Comparison of ENCODE assay signal across 12 cellular contexts in the genomic region with DNA sequence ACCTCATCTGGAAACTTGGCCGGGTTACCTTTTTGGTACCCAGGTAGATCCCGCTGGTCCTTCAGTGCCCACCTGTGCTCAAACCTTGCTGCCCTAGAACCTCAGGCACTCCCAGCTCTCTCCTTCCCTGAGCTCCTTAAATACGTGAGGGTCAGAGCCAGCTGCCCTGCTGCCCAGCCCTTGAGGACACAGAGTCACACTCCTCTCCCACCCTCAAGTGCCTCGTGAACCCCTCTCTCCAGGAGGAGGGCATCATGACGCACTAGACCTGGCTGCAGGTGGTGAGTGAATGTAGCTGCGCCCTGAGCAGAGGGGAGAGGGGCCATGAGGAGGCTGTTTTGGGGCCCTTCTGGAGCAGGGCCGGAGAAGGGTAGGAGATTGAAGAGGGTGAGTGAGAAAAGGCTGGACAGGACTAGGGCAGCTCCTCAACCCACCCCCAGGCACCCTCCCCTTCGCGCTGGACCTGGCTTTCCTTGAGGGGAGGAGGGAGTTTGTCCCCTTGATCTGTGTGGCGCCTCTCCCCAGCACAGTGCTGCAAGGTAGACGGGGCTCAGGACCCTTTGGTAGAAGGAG. TPM values are rescaled to one million over a fixed set of nuclear protein-coding genes. Genes with fewer than 3 reads are reported as not detected.
DNase-seq lines count a peak whose midpoint lies in the region; ATAC-seq, FAIRE-seq and TF ChIP-seq lines count a peak whose summit lies in the region.
"Had no signal": no experiment of that assay in that cellular context is flagged by ENCODE, and none has a peak within 500 bp of the region (broad histone marks: within the 10 kb centered on the region; RNA-seq: fewer than 3 reads in every experiment).

No MANE protein-coding gene starts in this region.

- H3K4me3 Mint-ChIP-seq in CD4-positive, alpha-beta T cell: peak overlapping the region; percentile 54
- H3K4me3 Mint-ChIP-seq in nephron progenitor cell: peak overlapping the region; percentile 84

- no peaks in the 10 kb centered on the region for H3K36me3 Mint-ChIP-seq in CD4-positive, alpha-beta T cell (ENCODE audit: low read depth)
- no peaks in the 10 kb centered on the region for H3K36me3 Mint-ChIP-seq in nephron progenitor cell (ENCODE audit: low read depth)

- ATAC-seq in CD4-positive, alpha-beta T cell (ENCODE audit: poor library complexity): no peak
- ATAC-seq in HG03135 (IDR thresholded peaks at IDR 0.05; ENCODE audit: unreplicated experiment): no peak

- H3K36me3 ChIP-seq in MM.1S (replicated peaks; ENCODE audit: insufficient read depth, low read length) (no peaks in the 10 kb centered on the region), endothelial cell of umbilical vein (ENCODE audit: control insufficient read depth in 2 of 2, extremely low read depth in 1 of 2, insufficient read depth in 2 of 2, low read length in 2 of 2) (no peaks in the 10 kb centered on the region)

- no peak for TF ChIP-seq CTCF in CD4-positive, alpha-beta T cell (IDR thresholded peaks at IDR 0.05)
- no peak for TF ChIP-seq CTCF in MM.1S (IDR thresholded peaks at IDR 0.05; ENCODE audit: low read length)
- no peak for TF ChIP-seq CTCF in endothelial cell of umbilical vein (IDR thresholded peaks at IDR 0.05; ENCODE audit: extremely low read depth in 1 of 2, insufficient read depth in 1 of 2, low read depth in 1 of 2, low read length in 2 of 2)
- TF ChIP-seq CTCF in nephron progenitor cell (IDR thresholded peaks at IDR 0.05): no peak
- no peak for TF ChIP-seq CTCF in foreskin fibroblast (IDR thresholded peaks at IDR 0.05; ENCODE audit: low read depth, low read length)

- no peak for DNase-seq in CD4-positive, alpha-beta T cell
- DNase-seq in MM.1S: no peak
- no peak for DNase-seq in endothelial cell of umbilical vein (ENCODE audit: low read depth, low spot score)
- no peak for DNase-seq in nephron progenitor cell
- DNase-seq in SK-N-DZ (ENCODE audit: low spot score): no peak
- DNase-seq in islet precursor cell: no peak
- DNase-seq in foreskin fibroblast: no peak
- DNase-seq: activated naive CD4-positive, alpha-beta T cell treated with Interleukin-2 at 50 U/mL for 16 hours; DMS79; NCI-H1436 treated with DMSO at 0.1 percent for 48 hours; stimulated activated CD4-positive, alpha-beta T cell treated with anti-CD3 and anti-CD28 coated beads, Interleukin-1b, Interleukin-23, amount 100 ng/mL, for 48 hours had no signal

- H2AFZ ChIP-seq in MM.1S (ENCODE audit: low read length) (no peak overlapping the region), endothelial cell of umbilical vein (ENCODE audit: low read depth, low read length) (peak overlapping the region; percentile 83)

- no peak overlapping the region for H3K27ac Mint-ChIP-seq in CD4-positive, alpha-beta T cell
- no peak overlapping the region for H3K27ac Mint-ChIP-seq in nephron progenitor cell

- no peaks in the 10 kb centered on the region for H3K79me2 ChIP-seq in MM.1S (ENCODE audit: low read length)
- no peaks in the 10 kb centered on the region for H3K79me2 ChIP-seq in endothelial cell of umbilical vein (ENCODE audit: control insufficient read depth, insufficient read depth, low read length)

- no peaks in the 10 kb centered on the region for H4K20me1 ChIP-seq in MM.1S (ENCODE audit: insufficient read depth, low read length)
- no peaks in the 10 kb centered on the region for H4K20me1 ChIP-seq in endothelial cell of umbilical vein (replicated peaks; ENCODE audit: control insufficient read depth, extremely low read depth, insufficient read depth, low read length)

- H3K4me1 ChIP-seq in MM.1S (ENCODE audit: low read length): no peaks in the 10 kb centered on the region
- H3K4me1 ChIP-seq in endothelial cell of umbilical vein (ENCODE audit: control insufficient read depth, extremely low read depth, insufficient read depth, low read length): peaks cover 7% of the 10 kb centered on the region

- CTCF ChIA-PET in CD4-positive, alpha-beta T cell (lab: Charles Lee): no interaction called here
- CTCF ChIA-PET in endothelial cell of umbilical vein (lab: Charles Lee): interaction anchor here (1.0 to 1.2 kb wide), 2 partner anchors 13 to 15 kb away, joined by 3 read pairs; no protein-coding TSS in a partner anchor

- no peak overlapping the region for H3K9ac ChIP-seq in MM.1S (ENCODE audit: low read length)
- H3K9ac ChIP-seq in endothelial cell of umbilical vein (replicated peaks; ENCODE audit: extremely low read depth, insufficient read depth, low read length): no peak overlapping the region

- H3K27ac ChIP-seq in CD4-positive, alpha-beta T cell (ENCODE audit: low read depth, low read length): no peak overlapping the region
- H3K27ac ChIP-seq in MM.1S (ENCODE audit: low read length) (no peak overlapping the region), endothelial cell of umbilical vein (ENCODE audit: insufficient read depth, low read depth, low read length) (no peak overlapping the region)

- peaks cover 14% of the 10 kb centered on the region for H3K4me1 Mint-ChIP-seq in CD4-positive, alpha-beta T cell (ENCODE audit: low read depth)
- peaks cover 12% of the 10 kb centered on the region for H3K4me1 Mint-ChIP-seq in nephron progenitor cell

- peaks cover 45% of the 10 kb centered on the region for H3K27me3 ChIP-seq in CD4-positive, alpha-beta T cell (ENCODE audit: control insufficient read depth, insufficient read depth, low read length)
- H3K27me3 ChIP-seq in MM.1S (replicated peaks; ENCODE audit: insufficient read depth, low read length) (no peaks in the 10 kb centered on the region), endothelial cell of umbilical vein (ENCODE audit: control insufficient read depth in 2 of 2, insufficient read depth in 2 of 2, low read length in 2 of 2) (peaks cover 5 to 8% of the 10 kb centered on the region in 2 experiments)

- no peaks in the 10 kb centered on the region for H3K9me1 ChIP-seq in endothelial cell of umbilical vein (replicated peaks; ENCODE audit: control insufficient read depth, extremely low read depth, insufficient read depth, low read length)

- peak overlapping the region; percentile 77; the same call in 1 of the 2 replicates for H3K4me2 ChIP-seq in MM.1S (ENCODE audit: low read depth, low read length)
- no peak overlapping the region for H3K4me2 ChIP-seq in endothelial cell of umbilical vein (ENCODE audit: insufficient read depth, low read length)

- intact Hi-C loops in CD4-positive, alpha-beta T cell (cut with DNase I, micrococcal nuclease): no loop called here
- intact Hi-C loops in endothelial cell of umbilical vein (cut with micrococcal nuclease): loop anchor here (10.0 kb wide), 1 partner anchor 373 kb away; no protein-coding TSS in a partner anchor

- peaks cover 66% of the 10 kb centered on the region for H3K27me3 Mint-ChIP-seq in CD4-positive, alpha-beta T cell
- H3K27me3 Mint-ChIP-seq in nephron progenitor cell (ENCODE audit: low read depth, poor library complexity): peaks cover 57% of the 10 kb centered on the region

- TF ChIP-seq POLR2A in endothelial cell of umbilical vein (IDR thresholded peaks at IDR 0.05; ENCODE audit: low read depth, low read length): no peak

- H3K9me3 Mint-ChIP-seq in CD4-positive, alpha-beta T cell: no peaks in the 10 kb centered on the region
- H3K9me3 Mint-ChIP-seq in nephron progenitor cell: no peaks in the 10 kb centered on the region

- FAIRE-seq in endothelial cell of umbilical vein (lab: Jason Lieb, UNC): peak; percentile 35

- no peaks in the 10 kb centered on the region for H3F3A ChIP-seq in MM.1S (ENCODE audit: insufficient read depth, low read length)

- H3K4me3 ChIP-seq in MM.1S (ENCODE audit: low read length) (no peak overlapping the region), endothelial cell of umbilical vein (replicated peaks in 1 of 3; ENCODE audit: insufficient read depth in 1 of 3, low read depth in 1 of 3, low read length in 3 of 3) (no peak overlapping the region), foreskin fibroblast (ENCODE audit: low read depth in 1 of 2, low read length in 2 of 2) (peak overlapping the region in 1 of 2 donors; percentile 38)

- dilution Hi-C loops in endothelial cell of umbilical vein (cut with MboI; ENCODE audit: extremely low pct_ligation_motif_present, low sequenced_read_pairs): no loop called here

- BruUV-seq in endothelial cell of umbilical vein (replicated peaks; lab: Mats Ljungman, UMichigan): no TSS peak

- POLR2A ChIA-PET in CD4-positive, alpha-beta T cell (lab: Charles Lee): no interaction called here
- POLR2A ChIA-PET in endothelial cell of umbilical vein (lab: Charles Lee): no interaction called here

- H3K9me3 ChIP-seq in CD4-positive, alpha-beta T cell (ENCODE audit: control insufficient read depth, low read length): no peaks in the 10 kb centered on the region
- H3K9me3 ChIP-seq in MM.1S (replicated peaks; ENCODE audit: insufficient read depth, low read length) (no peaks in the 10 kb centered on the region), endothelial cell of umbilical vein (replicated peaks; ENCODE audit: control insufficient read depth, insufficient read depth, low read length) (no peaks in the 10 kb centered on the region)

- H3K9me2 ChIP-seq in MM.1S (replicated peaks; ENCODE audit: insufficient read depth, low read length): no peaks in the 10 kb centered on the region

TF ChIP-seq in endothelial cell of umbilical vein, 7 proteins besides CTCF, POLR2A, EP300 and RAD21 (continues in another document):
- TF ChIP-seq POLR2AphosphoS5 (IDR thresholded peaks at IDR 0.05; ENCODE audit: insufficient read depth, low read depth, low read length): no peak
- TF ChIP-seq, protein P1, sequence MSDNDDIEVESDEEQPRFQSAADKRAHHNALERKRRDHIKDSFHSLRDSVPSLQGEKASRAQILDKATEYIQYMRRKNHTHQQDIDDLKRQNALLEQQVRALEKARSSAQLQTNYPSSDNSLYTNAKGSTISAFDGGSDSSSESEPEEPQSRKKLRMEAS (IDR thresholded peaks at IDR 0.05; ENCODE audit: insufficient read depth, insufficient read length): no peak
- no peak for TF ChIP-seq MYC (IDR thresholded peaks at IDR 0.05; ENCODE audit: low read depth, low read length)
- TF ChIP-seq GATA2 (IDR thresholded peaks at IDR 0.05; ENCODE audit: insufficient read depth, insufficient read length, low read depth, low read length): no peak
- no peak for TF ChIP-seq EZH2 (IDR thresholded peaks at IDR 0.05; ENCODE audit: borderline replicate concordance, low read depth, low read length, severe bottlenecking)
- TF ChIP-seq FOS (IDR thresholded peaks at IDR 0.05; ENCODE audit: borderline replicate concordance, insufficient read depth, low read length): no peak

RNA-seq across cellular contexts. Expression of gene SLC12A8, which starts 0.9 kb away (rescaled TPM):
- total RNA-seq in CD4-positive, alpha-beta T cell: under 1 TPM; 0.36 to 0.38 TPM
- total RNA-seq in endothelial cell of umbilical vein: 0.86 and 0.97 TPM in 2 replicates
- 0.62 and 0.90 TPM in 2 replicates for polyA plus RNA-seq in endothelial cell of umbilical vein
- polyA plus RNA-seq in endothelial cell of umbilical vein (2011; cell fraction: cytosol; rRNA removed): 0.21 and 0.27 TPM in 2 replicates
- 0.95 and 1.2 TPM in 2 replicates for polyA plus RNA-seq in endothelial cell of umbilical vein (2011; cell fraction: nucleus; rRNA removed)
- 0.17 TPM in 1 of 2 replicates, not detected in the other for polyA plus RNA-seq in endothelial cell of umbilical vein (2012)
- 1.4 and 1.8 TPM in 2 replicates for polyA minus RNA-seq in endothelial cell of umbilical vein
- polyA minus RNA-seq in endothelial cell of umbilical vein (2011; cell fraction: cytosol; rRNA and poly(A)+ RNA removed): 2.8 TPM
- polyA minus RNA-seq in endothelial cell of umbilical vein (2011; cell fraction: nucleus; rRNA and poly(A)+ RNA removed): 1.0 and 1.7 TPM in 2 replicates
- polyA plus RNA-seq in SK-N-DZ (2014; cell fraction: cytosol; rRNA removed): 2.5 and 2.6 TPM in 2 replicates
- polyA plus RNA-seq in SK-N-DZ (2014; cell fraction: nucleus; rRNA removed): 2.6 and 3.3 TPM in 2 replicates
